ENCODE assay signal across 10 cellular contexts in genomic region chr7:102933763-102934162, GRCh38. TPM values are rescaled to one million over a fixed set of nuclear protein-coding genes. Genes with fewer than 3 reads are reported as not detected.
DNase-seq lines count a peak whose midpoint lies in the region; ATAC-seq and TF ChIP-seq lines count a peak whose summit lies in the region.
"Had no signal": no experiment of that assay in that cellular context is flagged by ENCODE, and none has a peak within 500 bp of the region (broad histone marks: within the 10 kb centered on the region; RNA-seq: fewer than 3 reads in every experiment).

No MANE protein-coding gene starts in this region.

- H3K79me2 ChIP-seq in neural cell (replicated peaks; ENCODE audit: insufficient read depth, low read length), result no peaks in the 10 kb centered on the region

- BruUV-seq in MCF 10A (replicated peaks; lab: Mats Ljungman, UMichigan), result no TSS peak

- no peaks in the 10 kb centered on the region for H3K4me1 Mint-ChIP-seq in MCF 10A (ENCODE audit: insufficient read depth, unreplicated experiment)

- H3K9me2 ChIP-seq in neural cell (ENCODE audit: insufficient read depth, low read length), result no peaks in the 10 kb centered on the region

- H3K36me3 ChIP-seq in breast epithelium (no peaks in the 10 kb centered on the region), neural cell (ENCODE audit: insufficient read depth, low read length) (no peaks in the 10 kb centered on the region), aorta (ENCODE audit: control insufficient read depth in 1 of 2, insufficient read depth in 2 of 2, low read length in 1 of 2) (no peaks in the 10 kb centered on the region), SJCRH30 (peaks cover 37% of the 10 kb centered on the region)

- H3K27ac ChIP-seq in breast epithelium (peak overlapping the region; percentile 40 to 55), neural cell (ENCODE audit: low read length) (no peak overlapping the region), aorta (ENCODE audit: low read depth in 1 of 2, low read length in 2 of 2) (peak overlapping the region; percentile 77 to 98), SJCRH30 (no peak overlapping the region)

- no peaks in the 10 kb centered on the region for H3K27me3 ChIP-seq in breast epithelium
- H3K27me3 ChIP-seq in neural cell (ENCODE audit: insufficient read depth, low read depth, low read length), result no peaks in the 10 kb centered on the region
- H3K27me3 ChIP-seq in aorta (ENCODE audit: control insufficient read depth in 1 of 2, insufficient read depth in 2 of 2, low read length in 1 of 2), result no peaks in the 10 kb centered on the region
- H3K27me3 ChIP-seq in SJCRH30, result no peaks in the 10 kb centered on the region

- no peak overlapping the region for H3K27ac Mint-ChIP-seq in MCF 10A (ENCODE audit: low read depth, unreplicated experiment)

- intact Hi-C loops in breast epithelium (cut with DNase I; ENCODE audit: low total_unique reads) (no loop called here), MCF 10A (cut with micrococcal nuclease) (no loop called here), aorta (cut with DNase I) (no loop called here)

- H3K4me2 ChIP-seq in neural cell (ENCODE audit: low read length), result no peak overlapping the region

- peak; percentile 90 for ATAC-seq in aorta (ENCODE audit: low FRiP score)

- no peaks in the 10 kb centered on the region for H3K27me3 Mint-ChIP-seq in MCF 10A (ENCODE audit: insufficient read depth, unreplicated experiment)

- TF ChIP-seq POLR2A in breast epithelium (IDR thresholded peaks at IDR 0.05), result no peak

- DNase-seq in breast epithelium (ENCODE audit: low spot score in 2 of 2) (peak in 1 of 2 donors; percentile 27), MCF 10A (ENCODE audit: unreplicated experiment) (no peak), fibroblast of the conjunctiva (ENCODE audit: low read depth) (peak; percentile 90), aorta (peak; percentile 89 to 90), NK-92 (lab: John Stamatoyannopoulos, UW; ENCODE audit: unreplicated experiment) (no peak), SJCRH30 (no peak), GM10266 (ENCODE audit: extremely low spot score) (no peak)
- DNase-seq: 8988T, NCI-H446 treated with DMSO at 0.1 percent for 48 hours had no signal

- H3F3A ChIP-seq in neural cell (ENCODE audit: insufficient read depth, low read length, poor library complexity, severe bottlenecking), result no peaks in the 10 kb centered on the region

- H3K9me3 Mint-ChIP-seq in MCF 10A (ENCODE audit: unreplicated experiment), result no peaks in the 10 kb centered on the region

- TF ChIP-seq EP300 in neural cell (conservative IDR thresholded peaks at IDR 0.05; ENCODE audit: poor library complexity, severe bottlenecking), result no peak

- peak overlapping the region; percentile 1 for H2AFZ ChIP-seq in neural cell (ENCODE audit: low read depth, low read length)

- H3K4me1 ChIP-seq in breast epithelium, result no peaks in the 10 kb centered on the region
- peaks cover 3 to 11% of the 10 kb centered on the region in 2 donors for H3K4me1 ChIP-seq in aorta (ENCODE audit: control insufficient read depth in 1 of 2, insufficient read depth in 2 of 2, low read length in 2 of 2)
- no peaks in the 10 kb centered on the region for H3K4me1 ChIP-seq in SJCRH30

- POLR2A ChIA-PET in MCF 10A (lab: Yijun Ruan, JAX), result no interaction called here

- 13 to 21% methylated on average over 15 of the region's 15 CpGs for WGBS in aorta, 2 donors

- CTCF ChIA-PET in MCF 10A (lab: Yijun Ruan, JAX), result no interaction called here

- TF ChIP-seq CTCF in breast epithelium (IDR thresholded peaks at IDR 0.05), result no peak
- TF ChIP-seq CTCF in MCF 10A (IDR thresholded peaks at IDR 0.05; ENCODE audit: unreplicated experiment), result no peak
- TF ChIP-seq CTCF in neural cell (IDR thresholded peaks at IDR 0.05; ENCODE audit: poor library complexity, severe bottlenecking), result no peak
- no peak for TF ChIP-seq CTCF in GM10266 (IDR thresholded peaks at IDR 0.05; ENCODE audit: control insufficient read depth, insufficient read depth, low read depth, missing control alignments)

- TF ChIP-seq RAD21 in neural cell (conservative IDR thresholded peaks at IDR 0.05), result no peak

- H3K9me3 ChIP-seq in breast epithelium (no peaks in the 10 kb centered on the region), neural cell (ENCODE audit: low read length) (no peaks in the 10 kb centered on the region), aorta (ENCODE audit: control insufficient read depth, low read length) (no peaks in the 10 kb centered on the region), SJCRH30 (replicated peaks) (no peaks in the 10 kb centered on the region)

- peak overlapping the region; percentile 12 to 20 (median 17) for H3K4me3 ChIP-seq in breast epithelium
- H3K4me3 ChIP-seq in neural cell (ENCODE audit: low read length), result peak overlapping the region; percentile 27
- no peak overlapping the region for H3K4me3 ChIP-seq in aorta (ENCODE audit: low read length in 2 of 2)
- no peak overlapping the region for H3K4me3 ChIP-seq in SJCRH30

- no peak overlapping the region for H3K9ac ChIP-seq in neural cell (ENCODE audit: low read length)

- no peak overlapping the region for H3K4me3 Mint-ChIP-seq in MCF 10A (ENCODE audit: unreplicated experiment)

- H4K20me1 ChIP-seq in neural cell (ENCODE audit: insufficient read depth), result no peaks in the 10 kb centered on the region

- H3K36me3 Mint-ChIP-seq in MCF 10A (ENCODE audit: insufficient read depth, unreplicated experiment), result no peaks in the 10 kb centered on the region

TF ChIP-seq in neural cell, 6 proteins besides CTCF, POLR2A, EP300 and RAD21:
- no peak for TF ChIP-seq REST (IDR thresholded peaks at IDR 0.05; ENCODE audit: borderline replicate concordance)
- TF ChIP-seq TAF1 (IDR thresholded peaks at IDR 0.05; ENCODE audit: low read depth), result no peak
- TF ChIP-seq EZH2 (IDR thresholded peaks at IDR 0.05; ENCODE audit: borderline replicate concordance, insufficient read depth, low read length, poor library complexity, severe bottlenecking), result no peak
- TF ChIP-seq MXI1 (conservative IDR thresholded peaks at IDR 0.05; ENCODE audit: poor library complexity, severe bottlenecking), result no peak
- no peak for TF ChIP-seq SMC3 (conservative IDR thresholded peaks at IDR 0.05; ENCODE audit: poor library complexity)
- TF ChIP-seq POLR2AphosphoS5 (IDR thresholded peaks at IDR 0.05), result no peak
TF ChIP-seq in neural cell: peak in this region for 0.

RNA-seq across cellular contexts. Expression of gene LRRC17, which starts 21.0 kb away (rescaled TPM):
- total RNA-seq in breast epithelium (10 to 100 TPM in 1 of 3 donors, 1 to 10 TPM in 2; 1.4 to 19.3 (median 8.2) TPM), MCF 10A (2022) (0.21 and 0.83 TPM in 2 replicates), aorta (10 to 100 TPM in 1 of 2 donors, 1 to 10 TPM in 1; 8.1 to 30.5 TPM)
- polyA plus RNA-seq in neural cell (6.7 and 8.6 TPM in 2 replicates), aorta (10 to 100 TPM; 18.7 to 69.6 TPM)
- polyA minus RNA-seq in neural cell, result 2.9 and 3.2 TPM in 2 replicates
- total RNA-seq in SJCRH30 (2014; rRNA removed; shearing (Covaris generic)), result 67.1 and 71.2 TPM in 2 replicates

Comparison
In these comparisons a context has a peak if more than half of its experiments do, and no peak if none do; other contexts are left out.
1. DNase-seq: peak in fibroblast of the conjunctiva (single experiment) and aorta (2 of 2); none in MCF 10A (single experiment), NK-92 (single experiment), SJCRH30 (0 of 2) and GM10266 (single experiment).
2. H3K27ac ChIP-seq: peak in breast epithelium (2 of 2) and aorta (2 of 2); none in neural cell (single experiment) and SJCRH30 (single experiment).
3. H3K4me3 ChIP-seq: peak in breast epithelium (3 of 3) and neural cell (single experiment); none in aorta (0 of 2) and SJCRH30 (single experiment).